In genomic region chr4:119237642-119238041, GRCh38 we compare ENCODE assay signal across 31 cellular contexts. TPM values are rescaled to one million over a fixed set of nuclear protein-coding genes. Genes with fewer than 3 reads are reported as not detected.
DNase-seq lines count a peak whose midpoint lies in the region; ATAC-seq, FAIRE-seq and TF ChIP-seq lines count a peak whose summit lies in the region.
"Had no signal": no experiment of that assay in that cellular context is flagged by ENCODE, and none has a peak within 500 bp of the region (broad histone marks: within the 10 kb centered on the region; RNA-seq: fewer than 3 reads in every experiment).

No MANE protein-coding gene starts in this region.

- WGBS in psoas muscle, 3 donors = 95 to 98% (median 97%) methylated on average over 2 of the region's 2 CpGs
- WGBS in pancreas, 2 donors = 96 to 100% methylated on average over 2 of the region's 2 CpGs

- CTCF ChIA-PET in activated naive CD4-positive, alpha-beta T cell treated with anti-CD3 and anti-CD28 coated beads for 36 hours (lab: Charles Lee) = interaction anchor here (0.9 to 1.6 kb wide), 5 partner anchors 25 to 199 kb away, joined by 3 to 7 read pairs (median 3); partner anchors contain the start of gene USP53

- peaks cover 4% of the 10 kb centered on the region; the same call in 1 of the 2 replicates for H3F3A ChIP-seq in MM.1S (ENCODE audit: insufficient read depth, low read length)

- peaks cover 42% of the 10 kb centered on the region for H3K4me1 Mint-ChIP-seq in activated naive CD4-positive, alpha-beta T cell treated with anti-CD3 and anti-CD28 coated beads for 36 hours (ENCODE audit: low read depth)
- H3K4me1 Mint-ChIP-seq: nephron had no signal

- H2AFZ ChIP-seq in MM.1S (ENCODE audit: low read length) = no peak overlapping the region

- no peak overlapping the region for H3K9ac ChIP-seq in MM.1S (ENCODE audit: low read length)
- H3K9ac ChIP-seq: SK-N-SH had no signal

- H3K4me3 ChIP-seq in MM.1S (ENCODE audit: low read length) (no peak overlapping the region), psoas muscle (no peak overlapping the region), pancreas (no peak overlapping the region)
- H3K4me3 ChIP-seq: HAP-1, left ventricle myocardium inferior, ovary, spleen, thoracic aorta had no signal

- DNase-seq in activated naive CD4-positive, alpha-beta T cell treated with anti-CD3 and anti-CD28 coated beads for 36 hours = no peak
- no peak for DNase-seq in activated naive CD4-positive, alpha-beta T cell (lab: John Stamatoyannopoulos, UW)
- DNase-seq in MM.1S = no peak
- no peak for DNase-seq in activated naive CD4-positive, alpha-beta T cell treated with anti-CD3 and anti-CD28 coated beads, Interleukin-2, amount 50 U/mL, for 72 hours (ENCODE audit: low spot score in 2 of 2)
- DNase-seq in psoas muscle = no peak
- no peak for DNase-seq in D721Med (ENCODE audit: insufficient read length, low spot score)
- DNase-seq in pancreas = no peak
- no peak for DNase-seq in NCI-H1694 treated with DMSO at 0.1 percent for 48 hours (lab: John Stamatoyannopoulos, UW)
- DNase-seq: activated CD8-positive, alpha-beta memory T cell treated with anti-CD3 and anti-CD28 coated beads for 24 hours; activated effector memory CD4-positive, alpha-beta T cell treated with anti-CD3 and anti-CD28 coated beads, Interleukin-2, amount 50 U/mL, for 16 hours; aorta; C1 segment of cervical spinal cord; caudate nucleus; left ventricle myocardium inferior; NCI-H1105 treated with DMSO at 0.1 percent for 48 hours; NCI-H2029 treated with DMSO at 0.1 percent for 48 hours; NCI-H2227 treated with DMSO at 0.1 percent for 48 hours; NCI-H69; ovary; right cardiac atrium; RPMI8226; SK-N-SH; WERI-Rb-1 had no signal

- no peaks in the 10 kb centered on the region; the same call in 1 of the 2 replicates for H3K36me3 ChIP-seq in MM.1S (replicated peaks; ENCODE audit: insufficient read depth, low read length)
- peaks cover 4 to 63% of the 10 kb centered on the region in 2 donors for H3K36me3 ChIP-seq in psoas muscle (ENCODE audit: insufficient read depth in 1 of 2, low read depth in 1 of 2)
- H3K36me3 ChIP-seq in pancreas = peaks cover 0 to 4% (median 0%) of the 10 kb centered on the region in 3 donors
- H3K36me3 ChIP-seq: HAP-1, ovary, WERI-Rb-1 had no signal

- H3K9me3 ChIP-seq in MM.1S (replicated peaks; ENCODE audit: insufficient read depth, low read length) (no peaks in the 10 kb centered on the region), psoas muscle (no peaks in the 10 kb centered on the region), pancreas (no peaks in the 10 kb centered on the region)
- H3K9me3 ChIP-seq: HAP-1, left ventricle myocardium inferior, ovary, SK-N-SH, spleen, thoracic aorta had no signal

- H3K4me2 ChIP-seq in MM.1S (ENCODE audit: low read depth, low read length) = peak overlapping the region; percentile 19; the same call in 1 of the 2 replicates
- H3K4me2 ChIP-seq: SK-N-SH had no signal

- no peaks in the 10 kb centered on the region for H3K9me3 Mint-ChIP-seq in activated naive CD4-positive, alpha-beta T cell treated with anti-CD3 and anti-CD28 coated beads for 36 hours
- H3K9me3 Mint-ChIP-seq in activated naive CD4-positive, alpha-beta T cell treated with anti-CD3 and anti-CD28 coated beads, Interleukin-2, amount 50 U/mL, for 72 hours = no peaks in the 10 kb centered on the region
- H3K9me3 Mint-ChIP-seq: IgD-negative memory B cell; mesothelial cell of epicardium; nephron; stimulated activated effector memory CD8-positive, alpha-beta T cell treated with anti-CD3 and anti-CD28 coated beads, Interleukin-12 subunit alpha, Interleukin-12 subunit beta, amount 100 ng/mL, for 72 hours had no signal

- H3K36me3 Mint-ChIP-seq in activated naive CD4-positive, alpha-beta T cell treated with anti-CD3 and anti-CD28 coated beads for 36 hours (ENCODE audit: low read depth) = peaks cover 10% of the 10 kb centered on the region
- H3K36me3 Mint-ChIP-seq in activated naive CD4-positive, alpha-beta T cell treated with anti-CD3 and anti-CD28 coated beads, Interleukin-2, amount 50 U/mL, for 72 hours = peaks cover 12 to 16% of the 10 kb centered on the region in 2 donors

- no peak overlapping the region for H3K4me3 Mint-ChIP-seq in activated naive CD4-positive, alpha-beta T cell treated with anti-CD3 and anti-CD28 coated beads for 36 hours
- H3K4me3 Mint-ChIP-seq: IgD-negative memory B cell; mesothelial cell of epicardium; nephron; stimulated activated effector memory CD8-positive, alpha-beta T cell treated with anti-CD3 and anti-CD28 coated beads, Interleukin-12 subunit alpha, Interleukin-12 subunit beta, amount 100 ng/mL, for 72 hours had no signal

- H3K27ac ChIP-seq in MM.1S (ENCODE audit: low read length) (no peak overlapping the region), psoas muscle (peak overlapping the region; percentile 8), pancreas (no peak overlapping the region)
- H3K27ac ChIP-seq: left ventricle myocardium inferior, ovary, spleen, thoracic aorta, WERI-Rb-1 had no signal

- H3K79me2 ChIP-seq in MM.1S (ENCODE audit: low read length) = peaks cover 43% of the 10 kb centered on the region

- intact Hi-C loops in activated naive CD4-positive, alpha-beta T cell treated with anti-CD3 and anti-CD28 coated beads for 36 hours (cut with micrococcal nuclease) = loop anchor here (1.0 to 2.0 kb wide), 5 partner anchors 27 to 199 kb away; a partner anchor contains a TSS
- intact Hi-C loops in psoas muscle (cut with DNase I) = loop anchor here in 1 of 2 donors (5.0 kb wide), 1 partner anchor 45 kb away; no protein-coding TSS in a partner anchor
- intact Hi-C loops in pancreas (cut with DNase I) = no loop called here

- peak overlapping the region; percentile 72 for H3K27ac Mint-ChIP-seq in activated naive CD4-positive, alpha-beta T cell treated with anti-CD3 and anti-CD28 coated beads for 36 hours
- peak overlapping the region; percentile 77 to 87 for H3K27ac Mint-ChIP-seq in activated naive CD4-positive, alpha-beta T cell treated with anti-CD3 and anti-CD28 coated beads, Interleukin-2, amount 50 U/mL, for 72 hours
- H3K27ac Mint-ChIP-seq: IgD-negative memory B cell; mesothelial cell of epicardium; nephron; stimulated activated effector memory CD8-positive, alpha-beta T cell treated with anti-CD3 and anti-CD28 coated beads, Interleukin-12 subunit alpha, Interleukin-12 subunit beta, amount 100 ng/mL, for 72 hours had no signal

- TF ChIP-seq CTCF in MM.1S (IDR thresholded peaks at IDR 0.05; ENCODE audit: low read length) = no peak
- TF ChIP-seq CTCF in psoas muscle (IDR thresholded peaks at IDR 0.05) = no peak
- TF ChIP-seq CTCF in D721Med (IDR thresholded peaks at IDR 0.05; ENCODE audit: insufficient read depth, missing control alignments) = no peak
- no peak for TF ChIP-seq CTCF in pancreas (IDR thresholded peaks at IDR 0.05)

- FAIRE-seq in D721Med (lab: Jason Lieb, UNC) = no peak
- FAIRE-seq in pancreas (lab: Jason Lieb, UNC) = no peak
- FAIRE-seq: islet of Langerhans had no signal

- H3K4me1 ChIP-seq in MM.1S (ENCODE audit: low read length) = peaks cover 13% of the 10 kb centered on the region
- peaks cover 30% of the 10 kb centered on the region for H3K4me1 ChIP-seq in psoas muscle
- H3K4me1 ChIP-seq in pancreas = peaks cover 6 to 14% (median 7%) of the 10 kb centered on the region in 3 donors
- H3K4me1 ChIP-seq: HAP-1 had no signal

- H3K27me3 ChIP-seq in MM.1S (replicated peaks; ENCODE audit: insufficient read depth, low read length) (no peaks in the 10 kb centered on the region), psoas muscle (ENCODE audit: insufficient read depth in 3 of 3, low read length in 2 of 3) (no peaks in the 10 kb centered on the region), pancreas (no peaks in the 10 kb centered on the region)
- H3K27me3 ChIP-seq: spleen had no signal

- H3K9me2 ChIP-seq in MM.1S (replicated peaks; ENCODE audit: insufficient read depth, low read length) = no peaks in the 10 kb centered on the region
- H3K9me2 ChIP-seq: SK-N-SH had no signal

- H4K20me1 ChIP-seq in MM.1S (ENCODE audit: insufficient read depth, low read length) = no peaks in the 10 kb centered on the region

- H3K27me3 Mint-ChIP-seq in activated naive CD4-positive, alpha-beta T cell treated with anti-CD3 and anti-CD28 coated beads for 36 hours (ENCODE audit: low read depth) = no peaks in the 10 kb centered on the region
- H3K27me3 Mint-ChIP-seq: IgD-negative memory B cell had no signal

- ATAC-seq in activated naive CD4-positive, alpha-beta T cell treated with anti-CD3 and anti-CD28 coated beads, Interleukin-2, amount 50 U/mL, for 72 hours = no peak
- ATAC-seq in psoas muscle (no peak), pancreas (no peak)
- ATAC-seq: right cardiac atrium had no signal

RNA-seq across cellular contexts. Expression of gene USP53, which starts 25.1 kb away (rescaled TPM):
- 1 to 10 TPM; 8.6 to 9.3 TPM for total RNA-seq in activated naive CD4-positive, alpha-beta T cell treated with anti-CD3 and anti-CD28 coated beads for 36 hours
- total RNA-seq in activated naive CD4-positive, alpha-beta T cell treated with anti-CD3 and anti-CD28 coated beads, Interleukin-2, amount 50 U/mL, for 72 hours = 10 to 100 TPM; 16.7 to 24.4 TPM
- total RNA-seq in psoas muscle (10 to 100 TPM; 43.8 to 89.5 (median 57.3) TPM), pancreas (10 to 100 TPM; 11.2 to 21.2 (median 17.2) TPM)
- polyA plus RNA-seq in psoas muscle (10 to 100 TPM in 2 of 3 donors, 1 to 10 TPM in 1; 6.0 to 54.5 (median 18.5) TPM), pancreas (10 to 100 TPM; 12.4 to 15.4 TPM)
